Comparison of ENCODE assay signal across 20 cellular contexts in the genomic region with DNA sequence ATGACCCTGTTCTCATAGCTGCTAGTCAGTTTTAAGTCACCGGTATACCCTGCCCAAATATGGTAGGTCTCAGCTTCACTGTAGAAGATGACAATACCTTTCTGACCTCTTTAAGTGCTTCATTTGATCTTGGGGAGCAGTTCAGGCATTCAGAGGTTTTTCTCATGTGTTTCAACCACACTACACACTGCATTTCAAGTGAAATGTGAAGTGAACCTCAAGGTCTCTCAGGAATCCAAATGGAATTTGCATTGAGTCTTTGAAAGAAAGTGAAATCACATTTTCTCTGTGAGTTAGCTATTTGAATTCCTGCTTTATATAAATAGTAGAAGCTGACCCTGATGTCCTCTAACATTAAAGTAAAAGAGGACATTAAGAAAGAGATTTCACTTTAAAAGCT.
"Had no signal": no experiment of that assay in that cellular context is flagged by ENCODE, and none has a peak within 500 bp of the region (broad histone marks: within the 10 kb centered on the region; RNA-seq: fewer than 3 reads in every experiment).

No MANE protein-coding gene starts in this region.

- H3K4me3 ChIP-seq: esophagus muscularis mucosa, right lobe of liver, smooth muscle cell had no signal

- H3K27ac ChIP-seq: esophagus muscularis mucosa, right lobe of liver had no signal

- H3K4me3 Mint-ChIP-seq: activated CD4-positive, alpha-beta T cell treated with anti-CD3 and anti-CD28 coated beads, Interleukin-2, amount 10 ng/mL, durations not matched to agents 24 days and 14 days; activated CD8-positive, alpha-beta T cell treated with anti-CD3 and anti-CD28 coated beads, Interleukin-2, amount 10 ng/mL, durations not matched to agents 7 days and 5 days; activated naive CD4-positive, alpha-beta T cell treated with anti-CD3 and anti-CD28 coated beads, Interleukin-2, amount 10 ng/mL, durations not matched to agents 7 days and 5 days; activated naive CD8-positive, alpha-beta T cell treated with anti-CD3 and anti-CD28 coated beads, Interleukin-2, amount 50 U/mL, for 24 hours; activated T-cell treated with anti-CD3 and anti-CD28 coated beads, Interleukin-2, amount 50 U/mL, for 24 hours; stimulated activated naive CD8-positive, alpha-beta T cell treated with anti-CD3 and anti-CD28 coated beads, Interleukin-15, amount 100 ng/mL, for 72 hours had no signal

- H3K27me3 Mint-ChIP-seq: activated CD4-positive, alpha-beta T cell treated with anti-CD3 and anti-CD28 coated beads, Interleukin-2, amount 10 ng/mL, durations not matched to agents 24 days and 14 days; activated naive CD4-positive, alpha-beta T cell treated with anti-CD3 and anti-CD28 coated beads, Interleukin-2, amount 10 ng/mL, durations not matched to agents 7 days and 5 days; activated naive CD8-positive, alpha-beta T cell treated with anti-CD3 and anti-CD28 coated beads, Interleukin-2, amount 50 U/mL, for 24 hours; activated T-cell treated with anti-CD3 and anti-CD28 coated beads, Interleukin-2, amount 50 U/mL, for 24 hours; progenitor cell of endocrine pancreas; stimulated activated naive CD8-positive, alpha-beta T cell treated with anti-CD3 and anti-CD28 coated beads, Interleukin-15, amount 100 ng/mL, for 72 hours had no signal

- H3K4me1 Mint-ChIP-seq: activated CD4-positive, alpha-beta T cell treated with anti-CD3 and anti-CD28 coated beads, Interleukin-2, amount 10 ng/mL, durations not matched to agents 24 days and 14 days; activated naive CD4-positive, alpha-beta T cell treated with anti-CD3 and anti-CD28 coated beads, Interleukin-2, amount 10 ng/mL, durations not matched to agents 7 days and 5 days; activated naive CD8-positive, alpha-beta T cell treated with anti-CD3 and anti-CD28 coated beads, Interleukin-2, amount 50 U/mL, for 24 hours; stimulated activated naive CD8-positive, alpha-beta T cell treated with anti-CD3 and anti-CD28 coated beads, Interleukin-15, amount 100 ng/mL, for 72 hours had no signal

- H3K36me3 ChIP-seq: esophagus muscularis mucosa, right lobe of liver had no signal

- H3K4me2 ChIP-seq: smooth muscle cell had no signal

- H3K4me1 ChIP-seq: esophagus muscularis mucosa, right lobe of liver had no signal

- H3K9me3 Mint-ChIP-seq: activated CD4-positive, alpha-beta T cell treated with anti-CD3 and anti-CD28 coated beads, Interleukin-2, amount 10 ng/mL, durations not matched to agents 24 days and 14 days; activated T-helper 2 cell treated with anti-CD3 and anti-CD28 coated beads, Interferon-gamma antibody, Interleukin-2, Interleukin-4, amounts not matched to agents 10 μg/mL and 5 μg/mL and 100 μg/mL, durations not matched to agents 14 hours and 24 hours and 36 hours had no signal

- FAIRE-seq: bronchial epithelial cell, endothelial cell of umbilical vein, islet of Langerhans had no signal

- H3K27ac Mint-ChIP-seq: activated CD4-positive, alpha-beta T cell treated with anti-CD3 and anti-CD28 coated beads, Interleukin-2, amount 10 ng/mL, durations not matched to agents 24 days and 14 days; activated CD8-positive, alpha-beta T cell treated with anti-CD3 and anti-CD28 coated beads, Interleukin-2, amount 10 ng/mL, durations not matched to agents 7 days and 5 days; activated naive CD4-positive, alpha-beta T cell treated with anti-CD3 and anti-CD28 coated beads, Interleukin-2, amount 10 ng/mL, durations not matched to agents 7 days and 5 days; activated naive CD8-positive, alpha-beta T cell treated with anti-CD3 and anti-CD28 coated beads, Interleukin-2, amount 50 U/mL, for 24 hours; activated T-cell treated with anti-CD3 and anti-CD28 coated beads, Interleukin-2, amount 50 U/mL, for 24 hours; activated T-helper 2 cell treated with anti-CD3 and anti-CD28 coated beads, Interferon-gamma antibody, Interleukin-2, Interleukin-4, amounts not matched to agents 10 μg/mL and 5 μg/mL and 100 μg/mL, durations not matched to agents 14 hours and 24 hours and 36 hours; progenitor cell of endocrine pancreas; stimulated activated naive CD8-positive, alpha-beta T cell treated with anti-CD3 and anti-CD28 coated beads, Interleukin-15, amount 100 ng/mL, for 72 hours had no signal

- H3K9me3 ChIP-seq: esophagus muscularis mucosa, right lobe of liver had no signal

- DNase-seq: activated CD4-positive, alpha-beta T cell treated with anti-CD3 and anti-CD28 coated beads, Interleukin-2, amount 10 ng/mL, durations not matched to agents 24 days and 14 days; activated CD8-positive, alpha-beta T cell treated with anti-CD3 and anti-CD28 coated beads, Interleukin-2, amount 10 ng/mL, durations not matched to agents 7 days and 5 days; activated naive CD4-positive, alpha-beta T cell treated with anti-CD3 and anti-CD28 coated beads, Interleukin-2, amount 10 ng/mL, durations not matched to agents 7 days and 5 days; activated naive CD8-positive, alpha-beta T cell treated with anti-CD3 and anti-CD28 coated beads, Interleukin-2, amount 50 U/mL, for 24 hours; activated T-cell treated with anti-CD3 and anti-CD28 coated beads, Interleukin-2, amount 50 U/mL, for 24 hours; anterior cingulate cortex; dermis blood vessel endothelial cell; effector memory CD4-positive, alpha-beta T cell; right lobe of liver; stimulated activated CD4-positive, alpha-beta T cell treated with anti-CD3 and anti-CD28 coated beads, Interleukin-4, amount 100 ng/mL, for 1 hour; stimulated activated naive CD8-positive, alpha-beta T cell treated with anti-CD3 and anti-CD28 coated beads, Interleukin-15, amount 100 ng/mL, for 72 hours; T1000; trophoblast cell had no signal

- H3K27me3 ChIP-seq: esophagus muscularis mucosa, right lobe of liver had no signal

- H3K36me3 Mint-ChIP-seq: activated naive CD4-positive, alpha-beta T cell treated with anti-CD3 and anti-CD28 coated beads, Interleukin-2, amount 10 ng/mL, durations not matched to agents 7 days and 5 days had no signal
